ENCODE assay signal across 23 cellular contexts in genomic region chr9:136249881-136250559, GRCh38. TPM values are rescaled to one million over a fixed set of nuclear protein-coding genes. Genes with fewer than 3 reads are reported as not detected.
A peak's percentile ranks its signal among the peaks of the same experiment; 100 is the strongest.
DNase-seq lines count a peak whose midpoint lies in the region; ATAC-seq and TF ChIP-seq lines count a peak whose summit lies in the region.
"Had no signal": no experiment of that assay in that cellular context is flagged by ENCODE, and none has a peak within 500 bp of the region (broad histone marks: within the 10 kb centered on the region; RNA-seq: fewer than 3 reads in every experiment).

No MANE protein-coding gene starts in this region.

- H3K27ac ChIP-seq in osteoblast (ENCODE audit: low read depth, low read length) (no peak overlapping the region), PC-9 (no peak overlapping the region)
- H3K27ac ChIP-seq: upper lobe of left lung had no signal

- no peak for ATAC-seq in HG02840 (IDR thresholded peaks at IDR 0.05; ENCODE audit: low FRiP score, unreplicated experiment)
- ATAC-seq: left colon; natural killer cell treated with Interleukin-12 subunit alpha and Interleukin-12 subunit beta and Interleukin-15 and Interleukin-18, amount 100 ng/mL, for 72 hours; T-cell had no signal

- no peaks in the 10 kb centered on the region for H3K36me3 ChIP-seq in osteoblast (ENCODE audit: insufficient read depth, low read length)
- no peaks in the 10 kb centered on the region for H3K36me3 ChIP-seq in PC-9 (ENCODE audit: low read depth)
- H3K36me3 ChIP-seq: HAP-1, upper lobe of left lung had no signal

- H3K4me3 ChIP-seq in osteoblast (ENCODE audit: insufficient read depth, low read length) = no peak overlapping the region
- H3K4me3 ChIP-seq in PC-9 = no peak overlapping the region
- H3K4me3 ChIP-seq: HAP-1, smooth muscle cell, upper lobe of left lung had no signal

- peaks cover 6% of the 10 kb centered on the region; the same call in 1 of the 2 replicates for H3F3A ChIP-seq in PC-9 (ENCODE audit: insufficient read depth, low read depth)

- H3K4me2 ChIP-seq in osteoblast (ENCODE audit: insufficient read depth, low read length) (no peak overlapping the region), PC-9 (no peak overlapping the region)
- H3K4me2 ChIP-seq: smooth muscle cell had no signal

- TF ChIP-seq CTCF in osteoblast (IDR thresholded peaks at IDR 0.05; ENCODE audit: extremely low read depth, low read depth, low read length) = no peak
- no peak for TF ChIP-seq CTCF in PC-9 (conservative IDR thresholded peaks at IDR 0.05)

- intact Hi-C loops in PC-9 (cut with micrococcal nuclease; ENCODE audit: unreplicated experiment) = no loop called here

- H3K4me1 ChIP-seq in osteoblast (ENCODE audit: insufficient read depth, low read length) (peaks cover 10% of the 10 kb centered on the region), PC-9 (replicated peaks; ENCODE audit: insufficient read depth) (no peaks in the 10 kb centered on the region)

- peak; percentile 15 for DNase-seq in NCI-H748 (lab: John Stamatoyannopoulos, UW; ENCODE audit: unreplicated experiment)
- DNase-seq in NCI-H748 treated with DMSO at 0.1 percent for 48 hours (lab: John Stamatoyannopoulos, UW) = no peak
- peak; percentile 81 for DNase-seq in NCI-H146 (lab: John Stamatoyannopoulos, UW)
- DNase-seq in SHP77 treated with DMSO at 0.1 percent for 48 hours (lab: John Stamatoyannopoulos, UW) = peak; percentile 80
- DNase-seq in osteoblast (ENCODE audit: insufficient read length, low spot score, missing footprints) = peak; percentile 88
- DNase-seq in PC-9 = no peak
- no peak for DNase-seq in stimulated activated naive CD4-positive, alpha-beta T cell (lab: John Stamatoyannopoulos, UW)
- DNase-seq: activated CD4-positive, alpha-beta T cell treated with anti-CD3 and anti-CD28 coated beads, Interleukin-2, amount 50 U/mL, for 1 hour; activated CD8-positive, alpha-beta memory T cell treated with anti-CD3 and anti-CD28 coated beads, Interleukin-2, amount 50 U/mL, for 4 hours; activated gamma-delta T cell; amygdala; erythroblast; left colon; NCI-H2081; stimulated activated CD4-positive, alpha-beta T cell treated with anti-CD3 and anti-CD28 coated beads, Interleukin-4, amount 100 ng/mL, for 1 hour; T-cell had no signal

- no TSS peak for BruUV-seq in PC-9 (replicated peaks; lab: Mats Ljungman, UMichigan)

- peaks cover 42% of the 10 kb centered on the region for H3K27me3 ChIP-seq in osteoblast (ENCODE audit: insufficient read depth, low read length)
- H3K27me3 ChIP-seq in PC-9 (ENCODE audit: insufficient read depth, low read depth) = peaks cover 50% of the 10 kb centered on the region
- H3K27me3 ChIP-seq: upper lobe of left lung had no signal

- H2AFZ ChIP-seq in osteoblast (ENCODE audit: low read length) = no peak overlapping the region
- no peak overlapping the region for H2AFZ ChIP-seq in PC-9

- H4K20me1 ChIP-seq in osteoblast (ENCODE audit: insufficient read depth, low read length) = peaks cover under 1% of the 10 kb centered on the region
- no peaks in the 10 kb centered on the region for H4K20me1 ChIP-seq in PC-9 (ENCODE audit: insufficient read depth)

- H3K9me3 ChIP-seq in osteoblast (ENCODE audit: low read depth, low read length) = no peaks in the 10 kb centered on the region
- no peaks in the 10 kb centered on the region for H3K9me3 ChIP-seq in PC-9 (ENCODE audit: insufficient read depth, low read depth)
- H3K9me3 ChIP-seq: HAP-1, upper lobe of left lung had no signal

- no peaks in the 10 kb centered on the region for H3K9me2 ChIP-seq in PC-9 (ENCODE audit: insufficient read depth)

- CTCF ChIA-PET in PC-9 (lab: Charles Lee) = interaction anchor here (0.6 kb wide), 1 partner anchor 382 kb away, joined by 3 read pairs; no protein-coding TSS in a partner anchor

- peaks cover under 1% of the 10 kb centered on the region for H3K79me2 ChIP-seq in osteoblast (ENCODE audit: insufficient read depth, low read length)
- peaks cover 3% of the 10 kb centered on the region for H3K79me2 ChIP-seq in PC-9 (ENCODE audit: low read depth)

- POLR2A ChIA-PET in PC-9 (lab: Charles Lee; ENCODE audit: unreplicated experiment) = no interaction called here

RNA-seq across cellular contexts. Expression of gene QSOX2, which starts 4.4 kb away (rescaled TPM):
- 6.8 and 12.7 TPM in 2 replicates for total RNA-seq in osteoblast
- total RNA-seq in PC-9 (2021) = 34.6 and 40.8 TPM in 2 replicates

RNA-seq across cellular contexts. Expression of gene LHX3, which starts 45.1 kb away (rescaled TPM):
- total RNA-seq in osteoblast = under 0.01 TPM in 1 of 2 replicates, not detected in the other
- total RNA-seq in PC-9 (2021) = 0.22 and 0.43 TPM in 2 replicates
- total RNA-seq: left colon, pulmonary artery endothelial cell, smooth muscle cell had no signal

RNA-seq across cellular contexts. Expression of gene CCDC187, which starts 53.9 kb away (rescaled TPM):
- under 0.01 TPM in 1 of 2 replicates, not detected in the other for total RNA-seq in osteoblast
- 2.7 and 5.2 TPM in 2 replicates for total RNA-seq in PC-9 (2021)
- total RNA-seq: MCF 10A; natural killer cell treated with Interleukin-12 subunit alpha and Interleukin-12 subunit beta and Interleukin-15 and Interleukin-18, amount 100 ng/mL, for 72 hours; pulmonary artery endothelial cell; smooth muscle cell had no signal

Comparison
In these comparisons a context has a peak if more than half of its experiments do, and no peak if none do; other contexts are left out.
1. DNase-seq: peak in NCI-H748 (single experiment), NCI-H146 (single experiment), SHP77 treated with DMSO at 0.1 percent for 48 hours (single experiment) and osteoblast (single experiment); none in NCI-H748 treated with DMSO at 0.1 percent for 48 hours (single experiment), PC-9 (0 of 2) and stimulated activated naive CD4-positive, alpha-beta T cell (0 of 6).